ENCODE assay signal across 8 cellular contexts in genomic region chr20:32474967-32475819, GRCh38.
A peak's percentile ranks its signal among the peaks of the same experiment; 100 is the strongest.
DNase-seq lines count a peak whose midpoint lies in the region; ATAC-seq and TF ChIP-seq lines count a peak whose summit lies in the region.

No MANE protein-coding gene starts in this region.

- TF ChIP-seq CTCF in left ventricle myocardium inferior (IDR thresholded peaks at IDR 0.05; ENCODE audit: borderline replicate concordance) (no peak), parathyroid adenoma (IDR thresholded peaks at IDR 0.05) (no peak)

- no peaks in the 10 kb centered on the region for H3K27me3 Mint-ChIP-seq in CD4-positive, CD25-positive, alpha-beta regulatory T cell
- no peaks in the 10 kb centered on the region for H3K27me3 Mint-ChIP-seq in activated CD4-positive, alpha-beta T cell treated with anti-CD3 and anti-CD28 coated beads, Interleukin-2, amount 10 ng/mL, durations not matched to agents 7 days and 5 days

- H3K4me1 ChIP-seq in CD4-positive, CD25-positive, alpha-beta regulatory T cell (ENCODE audit: control insufficient read depth, insufficient read depth, low read length, poor library complexity, severe bottlenecking): peaks cover 13% of the 10 kb centered on the region
- H3K4me1 ChIP-seq in left ventricle myocardium inferior (peaks cover 81% of the 10 kb centered on the region), parathyroid adenoma (peaks cover 27% of the 10 kb centered on the region)

- no peak for DNase-seq in CD4-positive, CD25-positive, alpha-beta regulatory T cell
- peak; percentile 97 for DNase-seq in HT1080 (ENCODE audit: low read depth)
- peak in 52 of 58 donors; percentile 29 to 86 (median 63) for DNase-seq in anterior cingulate cortex (lab: John Stamatoyannopoulos, UW)
- DNase-seq in left ventricle myocardium inferior: peak; percentile 92
- no peak for DNase-seq in activated CD4-positive, alpha-beta T cell treated with anti-CD3 and anti-CD28 coated beads, Interleukin-2, amount 10 ng/mL, durations not matched to agents 7 days and 5 days
- DNase-seq in stimulated activated CD8-positive, alpha-beta memory T cell treated with anti-CD3 and anti-CD28 coated beads, Interleukin-4, amount 100 ng/mL, for 48 hours: no peak
- no peak for DNase-seq in NCI-H69 (lab: John Stamatoyannopoulos, UW)

- intact Hi-C loops in left ventricle myocardium inferior (cut with micrococcal nuclease): no loop called here

- peak overlapping the region; percentile 53 for H3K4me2 ChIP-seq in parathyroid adenoma (ENCODE audit: low read length)

- H3K27me3 ChIP-seq in CD4-positive, CD25-positive, alpha-beta regulatory T cell (ENCODE audit: control insufficient read depth, insufficient read depth, low read length): no peaks in the 10 kb centered on the region
- H3K27me3 ChIP-seq in left ventricle myocardium inferior (ENCODE audit: low read depth) (no peaks in the 10 kb centered on the region), parathyroid adenoma (ENCODE audit: control insufficient read depth, insufficient read depth, low read length) (no peaks in the 10 kb centered on the region)

- H3K27ac Mint-ChIP-seq in CD4-positive, CD25-positive, alpha-beta regulatory T cell: peak overlapping the region in 2 of 3 donors; percentile 60 to 87
- no peak overlapping the region for H3K27ac Mint-ChIP-seq in activated CD4-positive, alpha-beta T cell treated with anti-CD3 and anti-CD28 coated beads, Interleukin-2, amount 10 ng/mL, durations not matched to agents 7 days and 5 days

- peaks cover 62% of the 10 kb centered on the region for H3K79me2 ChIP-seq in parathyroid adenoma

- H3K9me3 ChIP-seq in CD4-positive, CD25-positive, alpha-beta regulatory T cell (ENCODE audit: control insufficient read depth in 2 of 2, low read length in 2 of 2): no peaks in the 10 kb centered on the region
- no peaks in the 10 kb centered on the region for H3K9me3 ChIP-seq in left ventricle myocardium inferior (replicated peaks)
- H3K9me3 ChIP-seq in parathyroid adenoma (ENCODE audit: control insufficient read depth, low read length): no peaks in the 10 kb centered on the region

- peaks cover 25% of the 10 kb centered on the region for H3K36me3 ChIP-seq in CD4-positive, CD25-positive, alpha-beta regulatory T cell (ENCODE audit: control insufficient read depth, insufficient read depth, low read length)
- H3K36me3 ChIP-seq in left ventricle myocardium inferior: peaks cover 4% of the 10 kb centered on the region
- H3K36me3 ChIP-seq in parathyroid adenoma (ENCODE audit: control insufficient read depth, insufficient read depth, low read length): no peaks in the 10 kb centered on the region

- no peaks in the 10 kb centered on the region for H3K9me3 Mint-ChIP-seq in CD4-positive, CD25-positive, alpha-beta regulatory T cell
- H3K9me3 Mint-ChIP-seq in activated CD4-positive, alpha-beta T cell treated with anti-CD3 and anti-CD28 coated beads, Interleukin-2, amount 10 ng/mL, durations not matched to agents 7 days and 5 days: no peaks in the 10 kb centered on the region

- H3K4me3 Mint-ChIP-seq in CD4-positive, CD25-positive, alpha-beta regulatory T cell: no peak overlapping the region
- H3K4me3 Mint-ChIP-seq in activated CD4-positive, alpha-beta T cell treated with anti-CD3 and anti-CD28 coated beads, Interleukin-2, amount 10 ng/mL, durations not matched to agents 7 days and 5 days: no peak overlapping the region

- no peak overlapping the region for H3K9ac ChIP-seq in parathyroid adenoma

- CTCF ChIA-PET in activated CD4-positive, alpha-beta T cell treated with anti-CD3 and anti-CD28 coated beads, Interleukin-2, amount 10 ng/mL, durations not matched to agents 7 days and 5 days (lab: Charles Lee): no interaction called here

- H3K4me1 Mint-ChIP-seq in CD4-positive, CD25-positive, alpha-beta regulatory T cell: peaks cover 0 to 60% (median 29%) of the 10 kb centered on the region in 4 donors
- peaks cover 21% of the 10 kb centered on the region for H3K4me1 Mint-ChIP-seq in activated CD4-positive, alpha-beta T cell treated with anti-CD3 and anti-CD28 coated beads, Interleukin-2, amount 10 ng/mL, durations not matched to agents 7 days and 5 days

- POLR2A ChIA-PET in activated CD4-positive, alpha-beta T cell treated with anti-CD3 and anti-CD28 coated beads, Interleukin-2, amount 10 ng/mL, durations not matched to agents 7 days and 5 days (lab: Charles Lee): no interaction called here

- peak overlapping the region; percentile 49 for H3K27ac ChIP-seq in CD4-positive, CD25-positive, alpha-beta regulatory T cell (ENCODE audit: insufficient read depth, low read length, poor library complexity, severe bottlenecking)
- H3K27ac ChIP-seq in left ventricle myocardium inferior (replicated peaks) (peak overlapping the region; percentile 92), parathyroid adenoma (peak overlapping the region; percentile 76)

- H3K36me3 Mint-ChIP-seq in CD4-positive, CD25-positive, alpha-beta regulatory T cell: no peaks in the 10 kb centered on the region
- no peaks in the 10 kb centered on the region for H3K36me3 Mint-ChIP-seq in activated CD4-positive, alpha-beta T cell treated with anti-CD3 and anti-CD28 coated beads, Interleukin-2, amount 10 ng/mL, durations not matched to agents 7 days and 5 days (ENCODE audit: low read depth)

- H2AFZ ChIP-seq in parathyroid adenoma: peak overlapping the region; percentile 80

- no peak for ATAC-seq in CD4-positive, CD25-positive, alpha-beta regulatory T cell (ENCODE audit: low read depth in 2 of 2)

- H3K4me3 ChIP-seq in CD4-positive, CD25-positive, alpha-beta regulatory T cell (ENCODE audit: low read depth, low read length): no peak overlapping the region
- H3K4me3 ChIP-seq in left ventricle myocardium inferior (peak overlapping the region; percentile 56), parathyroid adenoma (ENCODE audit: low read depth, low read length) (peak overlapping the region; percentile 5)

Comparison
In these comparisons a context has a peak if more than half of its experiments do, and no peak if none do; other contexts are left out.
1. DNase-seq: peak in HT1080 (single experiment), anterior cingulate cortex (52 of 58) and left ventricle myocardium inferior (single experiment); none in CD4-positive, CD25-positive, alpha-beta regulatory T cell (0 of 3), activated CD4-positive, alpha-beta T cell treated with anti-CD3 and anti-CD28 coated beads, Interleukin-2, amount 10 ng/mL, durations not matched to agents 7 days and 5 days (single experiment), stimulated activated CD8-positive, alpha-beta memory T cell treated with anti-CD3 and anti-CD28 coated beads, Interleukin-4, amount 100 ng/mL, for 48 hours (single experiment) and NCI-H69 (single experiment).
2. Peak in every context shown above with its lines, with median percentiles within 50 percentile points of each other: H3K27ac ChIP-seq.